Comparison of ENCODE assay signal across 9 cellular contexts in genomic region chr12:46546634-46547273, GRCh38.
A peak's percentile ranks its signal among the peaks of the same experiment; 100 is the strongest.
DNase-seq lines count a peak whose midpoint lies in the region; ATAC-seq, FAIRE-seq and TF ChIP-seq lines count a peak whose summit lies in the region.
"Had no signal": no experiment of that assay in that cellular context is flagged by ENCODE, and none has a peak within 500 bp of the region (broad histone marks: within the 10 kb centered on the region; RNA-seq: fewer than 3 reads in every experiment).

No MANE protein-coding gene starts in this region.

- no peaks in the 10 kb centered on the region for H3K9me3 ChIP-seq in mesenchymal stem cell (ENCODE audit: control insufficient read depth, low read length)

- peaks cover 33% of the 10 kb centered on the region for H3K36me3 Mint-ChIP-seq in HFFc6 (ENCODE audit: low read depth)

- H2BK15ac ChIP-seq in mesenchymal stem cell (ENCODE audit: low read depth, poor library complexity, severe bottlenecking) = no peak overlapping the region

- peak overlapping the region; percentile 26 to 90 for H3K18ac ChIP-seq in mesenchymal stem cell (ENCODE audit: low read depth in 1 of 2, low read length in 2 of 2)

- H4K8ac ChIP-seq in mesenchymal stem cell (ENCODE audit: low read length) = no peak overlapping the region

- no peaks in the 10 kb centered on the region for H3K79me1 ChIP-seq in mesenchymal stem cell (replicated peaks; ENCODE audit: low read length, poor library complexity, severe bottlenecking)

- peak overlapping the region; percentile 78 for H4K91ac ChIP-seq in mesenchymal stem cell (ENCODE audit: low read length)

- H2AK5ac ChIP-seq in mesenchymal stem cell (ENCODE audit: low read length, severe bottlenecking) = no peak overlapping the region

- no peak overlapping the region for H3K9ac ChIP-seq in mesenchymal stem cell (ENCODE audit: low read length)

- no peak overlapping the region for H2BK120ac ChIP-seq in mesenchymal stem cell (ENCODE audit: low read depth, low read length)

- DNase-seq in HFFc6 = no peak
- DNase-seq in NCI-H82 (lab: John Stamatoyannopoulos, UW) = peak; percentile 89
- peak; percentile 49 for DNase-seq in mesenchymal stem cell
- DNase-seq in H54 (ENCODE audit: insufficient read length, low spot score) = no peak
- no peak for DNase-seq in inferior parietal cortex (ENCODE audit: extremely low spot score)
- DNase-seq in NCI-H524 treated with DMSO at 0.1 percent for 48 hours (lab: John Stamatoyannopoulos, UW) = no peak
- no peak for DNase-seq in iPS-NIHi7 (ENCODE audit: extremely low spot score)

- ATAC-seq in GM18511 (IDR thresholded peaks at IDR 0.05; ENCODE audit: unreplicated experiment) = peak; percentile 97

- no peak overlapping the region for H2BK5ac ChIP-seq in mesenchymal stem cell (ENCODE audit: low read depth, low read length, poor library complexity, severe bottlenecking)

- no peak overlapping the region for H2AFZ ChIP-seq in mesenchymal stem cell (ENCODE audit: low read depth, low read length)

- H3K4me2 ChIP-seq in mesenchymal stem cell (ENCODE audit: low read length, poor library complexity, severe bottlenecking) = no peak overlapping the region

- TF ChIP-seq POLR2A in H54 (IDR thresholded peaks at IDR 0.05; ENCODE audit: low read depth, low read length) = no peak

- H3K4ac ChIP-seq in mesenchymal stem cell (ENCODE audit: low read depth in 1 of 2, low read length in 2 of 2) = peak overlapping the region; percentile 3 to 87

- H3K9me3 Mint-ChIP-seq in HFFc6 = peaks cover 24% of the 10 kb centered on the region; the same call in 1 of the 2 replicates

- peak overlapping the region; percentile 48 for H3K27ac Mint-ChIP-seq in HFFc6

- H2BK12ac ChIP-seq in mesenchymal stem cell (ENCODE audit: low read length in 2 of 2) = peak overlapping the region; percentile 94 to 95

- no peak overlapping the region for H3K27ac ChIP-seq in mesenchymal stem cell (ENCODE audit: low read length, poor library complexity, severe bottlenecking)
- H3K27ac ChIP-seq: cardiac muscle cell had no signal

- no peaks in the 10 kb centered on the region for H3K36me3 ChIP-seq in mesenchymal stem cell (ENCODE audit: control insufficient read depth in 1 of 2, insufficient read depth in 2 of 2, low read depth in 1 of 2, low read length in 2 of 2)
- H3K36me3 ChIP-seq: cardiac muscle cell had no signal

- H3K27me3 Mint-ChIP-seq in HFFc6 (ENCODE audit: insufficient read depth) = peaks cover 2% of the 10 kb centered on the region; the same call in 1 of the 2 replicates

- peaks cover 60% of the 10 kb centered on the region for H3K4me1 Mint-ChIP-seq in HFFc6 (ENCODE audit: low read depth)

- H3K27me3 ChIP-seq in mesenchymal stem cell (ENCODE audit: control insufficient read depth in 1 of 2, insufficient read depth in 1 of 2, low read length in 2 of 2) = no peaks in the 10 kb centered on the region
- H3K27me3 ChIP-seq: cardiac muscle cell had no signal

- 82% methylated on average over 1 of the region's 2 CpGs for WGBS in mesenchymal stem cell

- no peak for TF ChIP-seq CTCF in HFFc6 (IDR thresholded peaks at IDR 0.05)

- H3K14ac ChIP-seq in mesenchymal stem cell (ENCODE audit: low read length in 2 of 2) = no peak overlapping the region

- H3K4me3 ChIP-seq in mesenchymal stem cell (ENCODE audit: insufficient read depth in 1 of 2, low read depth in 1 of 2, low read length in 2 of 2) = no peak overlapping the region
- H3K4me3 ChIP-seq: cardiac muscle cell had no signal

- no peak overlapping the region for H3K4me3 Mint-ChIP-seq in HFFc6

- H3K23ac ChIP-seq in mesenchymal stem cell (ENCODE audit: low read length in 2 of 2) = no peak overlapping the region

- FAIRE-seq in H54 (lab: Jason Lieb, UNC) = no peak

- H3K4me1 ChIP-seq in mesenchymal stem cell (ENCODE audit: control insufficient read depth, insufficient read depth, low read depth, low read length) = no peaks in the 10 kb centered on the region

Comparison
In these comparisons a context has a peak if more than half of its experiments do, and no peak if none do; other contexts are left out.
1. DNase-seq: peak in NCI-H82 (single experiment) and mesenchymal stem cell (single experiment); none in HFFc6 (single experiment), H54 (single experiment), inferior parietal cortex (single experiment), NCI-H524 treated with DMSO at 0.1 percent for 48 hours (single experiment) and iPS-NIHi7 (single experiment).